1 cellular context compared by ENCODE assay signal in the genomic region with DNA sequence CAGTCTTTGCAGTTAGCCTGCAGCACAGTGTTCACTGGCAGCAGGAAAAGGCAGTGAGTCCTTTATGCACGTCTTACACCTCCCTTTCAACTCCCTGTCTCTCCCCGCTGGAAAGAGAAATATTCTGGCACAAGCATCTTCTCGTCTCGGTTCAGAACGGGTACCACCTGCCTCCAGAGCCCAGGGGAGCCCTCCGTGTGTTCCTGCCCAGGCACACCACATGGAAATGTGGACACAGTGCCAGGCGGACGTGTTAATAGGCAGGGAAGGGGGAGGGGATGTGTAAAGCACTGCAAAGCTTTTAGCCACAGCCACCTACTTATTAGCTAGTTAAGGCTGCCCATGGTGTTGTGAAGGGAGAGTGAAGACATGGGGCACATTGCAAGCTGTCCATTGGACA.
TF ChIP-seq lines count a peak whose summit lies in the region.

No MANE protein-coding gene starts in this region.

TF ChIP-seq in H1, 55 proteins besides CTCF, POLR2A, EP300 and RAD21 (continued from another document):
- TF ChIP-seq, protein P1, sequence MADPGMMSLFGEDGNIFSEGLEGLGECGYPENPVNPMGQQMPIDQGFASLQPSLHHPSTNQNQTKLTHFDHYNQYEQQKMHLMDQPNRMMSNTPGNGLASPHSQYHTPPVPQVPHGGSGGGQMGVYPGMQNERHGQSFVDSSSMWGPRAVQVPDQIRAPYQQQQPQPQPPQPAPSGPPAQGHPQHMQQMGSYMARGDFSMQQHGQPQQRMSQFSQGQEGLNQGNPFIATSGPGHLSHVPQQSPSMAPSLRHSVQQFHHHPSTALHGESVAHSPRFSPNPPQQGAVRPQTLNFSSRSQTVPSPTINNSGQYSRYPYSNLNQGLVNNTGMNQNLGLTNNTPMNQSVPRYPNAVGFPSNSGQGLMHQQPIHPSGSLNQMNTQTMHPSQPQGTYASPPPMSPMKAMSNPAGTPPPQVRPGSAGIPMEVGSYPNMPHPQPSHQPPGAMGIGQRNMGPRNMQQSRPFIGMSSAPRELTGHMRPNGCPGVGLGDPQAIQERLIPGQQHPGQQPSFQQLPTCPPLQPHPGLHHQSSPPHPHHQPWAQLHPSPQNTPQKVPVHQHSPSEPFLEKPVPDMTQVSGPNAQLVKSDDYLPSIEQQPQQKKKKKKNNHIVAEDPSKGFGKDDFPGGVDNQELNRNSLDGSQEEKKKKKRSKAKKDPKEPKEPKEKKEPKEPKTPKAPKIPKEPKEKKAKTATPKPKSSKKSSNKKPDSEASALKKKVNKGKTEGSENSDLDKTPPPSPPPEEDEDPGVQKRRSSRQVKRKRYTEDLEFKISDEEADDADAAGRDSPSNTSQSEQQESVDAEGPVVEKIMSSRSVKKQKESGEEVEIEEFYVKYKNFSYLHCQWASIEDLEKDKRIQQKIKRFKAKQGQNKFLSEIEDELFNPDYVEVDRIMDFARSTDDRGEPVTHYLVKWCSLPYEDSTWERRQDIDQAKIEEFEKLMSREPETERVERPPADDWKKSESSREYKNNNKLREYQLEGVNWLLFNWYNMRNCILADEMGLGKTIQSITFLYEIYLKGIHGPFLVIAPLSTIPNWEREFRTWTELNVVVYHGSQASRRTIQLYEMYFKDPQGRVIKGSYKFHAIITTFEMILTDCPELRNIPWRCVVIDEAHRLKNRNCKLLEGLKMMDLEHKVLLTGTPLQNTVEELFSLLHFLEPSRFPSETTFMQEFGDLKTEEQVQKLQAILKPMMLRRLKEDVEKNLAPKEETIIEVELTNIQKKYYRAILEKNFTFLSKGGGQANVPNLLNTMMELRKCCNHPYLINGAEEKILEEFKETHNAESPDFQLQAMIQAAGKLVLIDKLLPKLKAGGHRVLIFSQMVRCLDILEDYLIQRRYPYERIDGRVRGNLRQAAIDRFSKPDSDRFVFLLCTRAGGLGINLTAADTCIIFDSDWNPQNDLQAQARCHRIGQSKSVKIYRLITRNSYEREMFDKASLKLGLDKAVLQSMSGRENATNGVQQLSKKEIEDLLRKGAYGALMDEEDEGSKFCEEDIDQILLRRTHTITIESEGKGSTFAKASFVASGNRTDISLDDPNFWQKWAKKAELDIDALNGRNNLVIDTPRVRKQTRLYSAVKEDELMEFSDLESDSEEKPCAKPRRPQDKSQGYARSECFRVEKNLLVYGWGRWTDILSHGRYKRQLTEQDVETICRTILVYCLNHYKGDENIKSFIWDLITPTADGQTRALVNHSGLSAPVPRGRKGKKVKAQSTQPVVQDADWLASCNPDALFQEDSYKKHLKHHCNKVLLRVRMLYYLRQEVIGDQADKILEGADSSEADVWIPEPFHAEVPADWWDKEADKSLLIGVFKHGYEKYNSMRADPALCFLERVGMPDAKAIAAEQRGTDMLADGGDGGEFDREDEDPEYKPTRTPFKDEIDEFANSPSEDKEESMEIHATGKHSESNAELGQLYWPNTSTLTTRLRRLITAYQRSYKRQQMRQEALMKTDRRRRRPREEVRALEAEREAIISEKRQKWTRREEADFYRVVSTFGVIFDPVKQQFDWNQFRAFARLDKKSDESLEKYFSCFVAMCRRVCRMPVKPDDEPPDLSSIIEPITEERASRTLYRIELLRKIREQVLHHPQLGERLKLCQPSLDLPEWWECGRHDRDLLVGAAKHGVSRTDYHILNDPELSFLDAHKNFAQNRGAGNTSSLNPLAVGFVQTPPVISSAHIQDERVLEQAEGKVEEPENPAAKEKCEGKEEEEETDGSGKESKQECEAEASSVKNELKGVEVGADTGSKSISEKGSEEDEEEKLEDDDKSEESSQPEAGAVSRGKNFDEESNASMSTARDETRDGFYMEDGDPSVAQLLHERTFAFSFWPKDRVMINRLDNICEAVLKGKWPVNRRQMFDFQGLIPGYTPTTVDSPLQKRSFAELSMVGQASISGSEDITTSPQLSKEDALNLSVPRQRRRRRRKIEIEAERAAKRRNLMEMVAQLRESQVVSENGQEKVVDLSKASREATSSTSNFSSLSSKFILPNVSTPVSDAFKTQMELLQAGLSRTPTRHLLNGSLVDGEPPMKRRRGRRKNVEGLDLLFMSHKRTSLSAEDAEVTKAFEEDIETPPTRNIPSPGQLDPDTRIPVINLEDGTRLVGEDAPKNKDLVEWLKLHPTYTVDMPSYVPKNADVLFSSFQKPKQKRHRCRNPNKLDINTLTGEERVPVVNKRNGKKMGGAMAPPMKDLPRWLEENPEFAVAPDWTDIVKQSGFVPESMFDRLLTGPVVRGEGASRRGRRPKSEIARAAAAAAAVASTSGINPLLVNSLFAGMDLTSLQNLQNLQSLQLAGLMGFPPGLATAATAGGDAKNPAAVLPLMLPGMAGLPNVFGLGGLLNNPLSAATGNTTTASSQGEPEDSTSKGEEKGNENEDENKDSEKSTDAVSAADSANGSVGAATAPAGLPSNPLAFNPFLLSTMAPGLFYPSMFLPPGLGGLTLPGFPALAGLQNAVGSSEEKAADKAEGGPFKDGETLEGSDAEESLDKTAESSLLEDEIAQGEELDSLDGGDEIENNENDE (IDR thresholded peaks at IDR 0.05; ENCODE audit: insufficient replicate concordance, low read length), result no peak
- TF ChIP-seq, protein P2, sequence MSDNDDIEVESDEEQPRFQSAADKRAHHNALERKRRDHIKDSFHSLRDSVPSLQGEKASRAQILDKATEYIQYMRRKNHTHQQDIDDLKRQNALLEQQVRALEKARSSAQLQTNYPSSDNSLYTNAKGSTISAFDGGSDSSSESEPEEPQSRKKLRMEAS (IDR thresholded peaks at IDR 0.05), result no peak
- TF ChIP-seq JUND (IDR thresholded peaks at IDR 0.05; ENCODE audit: low read length), result no peak
- no peak for TF ChIP-seq SP4 (IDR thresholded peaks at IDR 0.05; ENCODE audit: low read length)
- TF ChIP-seq TCF12 (IDR thresholded peaks at IDR 0.05; ENCODE audit: low read depth, low read length), result no peak
- no peak for TF ChIP-seq GABPA (IDR thresholded peaks at IDR 0.05; ENCODE audit: borderline replicate concordance, insufficient read depth, low read length)
- TF ChIP-seq NANOG (IDR thresholded peaks at IDR 0.05; ENCODE audit: insufficient read depth, low read depth, low read length, poor library complexity, severe bottlenecking), result no peak
- TF ChIP-seq SAP30 (IDR thresholded peaks at IDR 0.05; ENCODE audit: insufficient read depth, insufficient replicate concordance, low read length), result no peak
- TF ChIP-seq NRF1 (IDR thresholded peaks at IDR 0.05; ENCODE audit: low read depth, low read length), result no peak
- TF ChIP-seq CREB1 (IDR thresholded peaks at IDR 0.05), result no peak
- no peak for TF ChIP-seq TBP (IDR thresholded peaks at IDR 0.05; ENCODE audit: low read depth, low read length)
- TF ChIP-seq BCL11A (IDR thresholded peaks at IDR 0.05; ENCODE audit: low read depth in 2 of 2, low read length in 2 of 2), result no peak
